In genomic region chr2:11500702-11501303, GRCh38 we compare ENCODE assay signal across 18 cellular contexts. TPM values are rescaled to one million over a fixed set of nuclear protein-coding genes. Genes with fewer than 3 reads are reported as not detected.
DNase-seq lines count a peak whose midpoint lies in the region; ATAC-seq and TF ChIP-seq lines count a peak whose summit lies in the region.
"Had no signal": no experiment of that assay in that cellular context is flagged by ENCODE, and none has a peak within 500 bp of the region (broad histone marks: within the 10 kb centered on the region; RNA-seq: fewer than 3 reads in every experiment).

No MANE protein-coding gene starts in this region.

- H3K27ac ChIP-seq in psoas muscle (peak overlapping the region; percentile 47), GM23248 (no peak overlapping the region), colonic mucosa (no peak overlapping the region), left lung (no peak overlapping the region)
- H3K27ac ChIP-seq: epithelial cell of prostate, neutrophil, SK-N-MC, skin epidermis, WERI-Rb-1 had no signal

- intact Hi-C loops in psoas muscle (cut with DNase I), result no loop called here
- intact Hi-C loops in colonic mucosa (cut with DNase I), result no loop called here
- intact Hi-C loops in left lung (cut with DNase I), result no loop called here

- peak; percentile 58 for ATAC-seq in GM18867 (IDR thresholded peaks at IDR 0.05; ENCODE audit: unreplicated experiment)
- peak; percentile 52 for ATAC-seq in HG02610 (IDR thresholded peaks at IDR 0.05; ENCODE audit: unreplicated experiment)
- ATAC-seq in psoas muscle, result no peak
- no peak for ATAC-seq in left lung

- H3K27me3 ChIP-seq in psoas muscle (ENCODE audit: insufficient read depth in 3 of 3, low read length in 2 of 3) (no peaks in the 10 kb centered on the region), GM23248 (replicated peaks; ENCODE audit: insufficient read depth) (no peaks in the 10 kb centered on the region; the same call in 1 of the 2 replicates), colonic mucosa (no peaks in the 10 kb centered on the region), left lung (peaks cover 0 to 15% of the 10 kb centered on the region in 2 donors)

- no peak overlapping the region for H3K9ac ChIP-seq in GM23248
- H3K9ac ChIP-seq in colonic mucosa (ENCODE audit: low read depth in 2 of 2, low read length in 2 of 2), result no peak overlapping the region

- H3K4me1 ChIP-seq in psoas muscle (peaks cover 26% of the 10 kb centered on the region), GM23248 (ENCODE audit: insufficient read depth) (no peaks in the 10 kb centered on the region), colonic mucosa (no peaks in the 10 kb centered on the region), left lung (no peaks in the 10 kb centered on the region)

- no peaks in the 10 kb centered on the region for H3K79me2 ChIP-seq in GM23248 (ENCODE audit: insufficient read depth)

- H2AFZ ChIP-seq in GM23248, result no peak overlapping the region

- in situ Hi-C loops in GM23248 (cut with MboI), result no loop called here

- TF ChIP-seq CTCF in psoas muscle (IDR thresholded peaks at IDR 0.05) (no peak), colonic mucosa (IDR thresholded peaks at IDR 0.05) (no peak), left lung (IDR thresholded peaks at IDR 0.05) (no peak)

- peaks cover 8% of the 10 kb centered on the region for H3K9me3 ChIP-seq in psoas muscle
- no peaks in the 10 kb centered on the region for H3K9me3 ChIP-seq in GM23248 (ENCODE audit: low read depth)
- H3K9me3 ChIP-seq in colonic mucosa, result no peaks in the 10 kb centered on the region
- H3K9me3 ChIP-seq in left lung, result no peaks in the 10 kb centered on the region
- H3K9me3 ChIP-seq: neutrophil had no signal

- no peaks in the 10 kb centered on the region for H4K20me1 ChIP-seq in GM23248 (ENCODE audit: insufficient read depth)

- H3K4me3 ChIP-seq in psoas muscle (no peak overlapping the region), GM23248 (no peak overlapping the region), colonic mucosa (no peak overlapping the region), left lung (no peak overlapping the region)
- H3K4me3 ChIP-seq: SK-N-MC, skin epidermis had no signal

- H3K4me2 ChIP-seq in GM23248 (ENCODE audit: unreplicated experiment), result no peak overlapping the region

- no peaks in the 10 kb centered on the region for H3K36me3 ChIP-seq in psoas muscle (ENCODE audit: insufficient read depth in 1 of 2, low read depth in 1 of 2)
- no peaks in the 10 kb centered on the region for H3K36me3 ChIP-seq in GM23248 (ENCODE audit: low read depth)
- no peaks in the 10 kb centered on the region for H3K36me3 ChIP-seq in colonic mucosa
- no peaks in the 10 kb centered on the region for H3K36me3 ChIP-seq in left lung
- H3K36me3 ChIP-seq: neutrophil, WERI-Rb-1 had no signal

- WGBS in psoas muscle, 3 donors, result 77 to 85% (median 77%) methylated on average over 5 of the region's 5 CpGs
- WGBS in GM23248 (ENCODE audit: low coverage in 1 of 2, low lambda C conversion rate in 2 of 2, missing lambda C conversion rate in 2 of 2), 2 experiments, result 67 to 73% methylated on average over 5 of the region's 5 CpGs

- H3F3A ChIP-seq in GM23248 (ENCODE audit: insufficient read depth), result no peaks in the 10 kb centered on the region

- H3K9me2 ChIP-seq in GM23248 (ENCODE audit: insufficient read depth), result no peaks in the 10 kb centered on the region

- DNase-seq in amniotic epithelial cell (ENCODE audit: low read depth) (peak; percentile 3), psoas muscle (no peak), GM23248 (no peak), colonic mucosa (no peak), left lung (no peak)
- no peak for DNase-seq in stimulated activated CD8-positive, alpha-beta memory T cell treated with anti-CD3 and anti-CD28 coated beads, Interleukin-4, amount 100 ng/mL, for 48 hours
- DNase-seq: activated CD8-positive, alpha-beta memory T cell treated with anti-CD3 and anti-CD28 coated beads, Interleukin-2, amount 50 U/mL, for 4 hours; activated naive CD4-positive, alpha-beta T cell treated with anti-CD3 and anti-CD28 coated beads, Interleukin-2, amount 50 U/mL, for 16 hours; C1 segment of cervical spinal cord; DMS79; NCI-H2029 treated with DMSO at 0.1 percent for 48 hours; WERI-Rb-1 had no signal

RNA-seq across cellular contexts. Expression of gene GREB1, which starts 33.0 kb away (rescaled TPM):
- 10 to 100 TPM in 2 of 4 donors, 1 to 10 TPM in 2; 1.7 to 17.5 (median 11.4) TPM for total RNA-seq in psoas muscle
- polyA plus RNA-seq in psoas muscle, result 1 to 10 TPM; 1.3 to 3.2 (median 2.1) TPM
- total RNA-seq in GM23248 (2014; rRNA removed; shearing (Covaris generic)), result not detected in 2 replicates
- 0.05 TPM in 1 of 2 replicates, not detected in the other for polyA plus RNA-seq in GM23248 (2016; fragmentation: Nextera tagmentation; extraction: Ambion mirVana)
- 1 to 10 TPM in 1 of 2 donors, under 1 TPM in 1; 0.77 to 1.1 TPM for total RNA-seq in colonic mucosa
- 1 to 10 TPM; 1.6 to 3.1 TPM for total RNA-seq in left lung

RNA-seq across cellular contexts. Expression of gene E2F6, which starts 34.8 kb away (rescaled TPM):
- total RNA-seq in psoas muscle (10 to 100 TPM; 19.5 to 38.4 (median 25.7) TPM), colonic mucosa (1 to 10 TPM; 6.6 TPM), left lung (10 to 100 TPM in 1 of 2 donors, 1 to 10 TPM in 1; 8.7 to 15.4 TPM)
- polyA plus RNA-seq in psoas muscle (10 to 100 TPM; 20.7 to 56.4 (median 31.3) TPM), GM23248 (2016; fragmentation: Nextera tagmentation; extraction: Ambion mirVana) (14.3 and 15.3 TPM in 2 replicates)
- 11.5 and 12.8 TPM in 2 replicates for total RNA-seq in GM23248 (2014; rRNA removed; shearing (Covaris generic))

Comparison
In these comparisons a context has a peak if more than half of its experiments do, and no peak if none do; other contexts are left out.
1. ATAC-seq: peak in GM18867 (single experiment) and HG02610 (single experiment); none in psoas muscle (0 of 4) and left lung (single experiment).